Comparison of ENCODE assay signal across 18 cellular contexts in the genomic region with DNA sequence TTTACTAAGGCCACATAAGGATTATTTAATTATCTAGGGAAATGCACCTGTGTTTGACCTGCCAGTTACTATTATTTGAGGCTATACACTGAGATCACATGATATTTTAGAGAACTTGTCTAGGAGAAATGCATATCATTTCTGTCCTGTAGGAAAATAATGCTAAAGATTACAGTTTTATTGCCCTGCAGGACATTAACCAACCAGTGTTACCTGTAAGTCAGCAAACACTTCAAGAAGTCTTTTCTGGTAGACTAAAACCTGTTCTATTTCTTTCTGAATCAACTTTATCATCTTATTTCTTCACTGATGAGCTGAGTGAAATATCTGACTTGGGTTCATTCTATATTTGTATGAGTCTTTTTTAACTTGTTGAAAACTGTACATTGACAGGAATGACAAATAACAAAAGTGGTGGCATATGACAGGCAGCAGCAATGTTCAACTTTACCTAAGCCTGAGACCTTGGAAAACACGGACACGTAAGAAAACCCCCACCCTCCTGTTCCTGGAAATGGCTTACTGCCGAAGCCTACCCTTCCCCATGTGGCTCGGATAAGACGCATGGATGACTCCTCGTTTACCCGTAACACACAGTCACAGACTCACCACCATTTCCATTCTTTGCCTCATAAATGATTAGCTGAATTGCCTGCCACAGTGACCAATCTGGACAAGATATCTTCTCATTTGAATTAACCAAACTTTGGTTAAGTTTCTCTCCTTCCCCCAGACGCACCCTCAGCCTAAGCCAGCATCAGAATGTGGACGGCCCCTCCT.
"Had no signal": no experiment of that assay in that cellular context is flagged by ENCODE, and none has a peak within 500 bp of the region (broad histone marks: within the 10 kb centered on the region; RNA-seq: fewer than 3 reads in every experiment).

No MANE protein-coding gene starts in this region.

- H3K27ac ChIP-seq: colonic mucosa, foreskin keratinocyte, neutrophil had no signal

- H3K36me3 ChIP-seq: colonic mucosa, neutrophil, tibial nerve had no signal

- H3K4me3 ChIP-seq: colonic mucosa, lung, tibial nerve had no signal

- H3K27me3 ChIP-seq: colonic mucosa, tibial nerve had no signal

- H3K4me1 ChIP-seq: colonic mucosa, foreskin keratinocyte had no signal

- H3K9me3 ChIP-seq: colonic mucosa, neutrophil, tibial nerve had no signal

- ATAC-seq: activated CD8-positive, alpha-beta memory T cell treated with anti-CD3 and anti-CD28 coated beads, Interleukin-2, amount 10 ng/mL, durations not matched to agents 7 days and 5 days; foreskin keratinocyte; left cardiac atrium; SK-N-SH treated with all-trans-retinoic acid at 6 μM for 48 hours; stimulated activated memory B cell treated with anti-CD40 and anti-IgM and Interleukin-4, amounts not matched to agents 10 μg/mL and 1 μg/mL and 100 μg/mL, for 72 hours had no signal

- DNase-seq: activated CD4-positive, alpha-beta T cell treated with anti-CD3 and anti-CD28 coated beads, Interleukin-2, amount 50 U/mL, for 48 hours; activated CD8-positive, alpha-beta memory T cell treated with anti-CD3 and anti-CD28 coated beads, Interleukin-2, amount 10 ng/mL, durations not matched to agents 7 days and 5 days; activated effector memory CD4-positive, alpha-beta T cell treated with Interleukin-2 at 50 U/mL for 16 hours; activated T-cell treated with anti-CD3 and anti-CD28 coated beads, Interleukin-2, amount 50 U/mL, for 1 hour; central memory CD4-positive, alpha-beta T cell; colonic mucosa; foreskin keratinocyte; glutamatergic neuron; left cardiac atrium; midbrain; stimulated activated CD4-positive, alpha-beta T cell treated with anti-CD3 and anti-CD28 coated beads, Interleukin-2, amount 100 ng/mL, for 48 hours; T-helper 1 cell; T1000 had no signal
